8 cellular contexts compared by ENCODE assay signal in the genomic region with DNA sequence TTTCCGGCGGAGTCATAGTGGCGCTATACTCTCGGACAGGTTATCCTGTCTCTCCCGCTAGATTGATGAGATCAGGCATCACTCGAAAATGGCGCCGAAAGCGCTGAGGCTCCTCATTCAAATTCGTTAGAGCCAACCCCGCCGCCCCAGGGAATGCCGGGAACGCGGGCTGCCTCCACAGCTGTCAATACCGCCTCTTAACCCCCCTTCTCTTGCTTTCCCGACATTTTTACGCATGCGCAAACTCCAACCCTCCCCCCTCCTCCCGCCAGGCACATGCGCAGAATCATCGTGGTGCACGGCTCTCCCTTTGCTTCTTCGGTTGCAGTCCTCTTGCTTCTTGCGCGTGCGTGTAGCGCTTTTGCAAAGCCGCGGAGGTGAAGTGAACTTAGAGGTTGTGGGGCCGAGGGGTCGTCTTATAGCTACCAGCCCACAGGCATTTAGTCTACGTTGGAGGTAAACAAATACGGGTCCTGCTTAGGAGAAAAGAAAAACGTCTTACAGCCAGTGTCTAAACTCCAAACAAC.
A peak's percentile ranks its signal among the peaks of the same experiment; 100 is the strongest.
DNase-seq lines count a peak whose midpoint lies in the region; ATAC-seq and TF ChIP-seq lines count a peak whose summit lies in the region.

No MANE protein-coding gene starts in this region.

- DNase-seq in AG09309 (ENCODE audit: low read depth) (peak; percentile 95), NCI-H226 (peak; percentile 97), activated B cell treated with CpG ODN at 0.5 μM for 24 hours (peak; percentile 95), immature natural killer cell (peak; percentile 99), smooth muscle cell (lab: John Stamatoyannopoulos, UW; ENCODE audit: unreplicated experiment) (peak; percentile 96)
- DNase-seq in central memory CD4-positive, alpha-beta T cell = peak; percentile 99

- no peaks in the 10 kb centered on the region for H3K36me3 ChIP-seq in smooth muscle cell (ENCODE audit: low read depth)

- peak overlapping the region; percentile 100 for H3K27ac Mint-ChIP-seq in activated B cell treated with CpG ODN at 0.5 μM for 24 hours
- peak overlapping the region; percentile 90 to 97 (median 92) for H3K27ac Mint-ChIP-seq in immature natural killer cell

- peaks cover 63% of the 10 kb centered on the region for H3K4me1 Mint-ChIP-seq in activated B cell treated with CpG ODN at 0.5 μM for 24 hours
- H3K4me1 Mint-ChIP-seq in immature natural killer cell = peaks cover 53 to 69% of the 10 kb centered on the region in 2 donors

- H3K27me3 ChIP-seq in smooth muscle cell (ENCODE audit: low read depth) = no peaks in the 10 kb centered on the region

- peak overlapping the region; percentile 74 for H3K9ac ChIP-seq in smooth muscle cell (ENCODE audit: low read depth)

- H2AFZ ChIP-seq in smooth muscle cell (ENCODE audit: low read depth) = peak overlapping the region; percentile 91

- no peaks in the 10 kb centered on the region for H3F3A ChIP-seq in smooth muscle cell (ENCODE audit: low read depth)

- intact Hi-C loops in activated B cell treated with CpG ODN at 0.5 μM for 24 hours (cut with micrococcal nuclease) = loop anchor here (1.0 to 10.0 kb wide), 14 partner anchors 24 to 993 kb away; a partner anchor contains a TSS

- peak overlapping the region; percentile 88 for H3K4me3 ChIP-seq in AG09309 (ENCODE audit: control insufficient read depth, low read depth, low read length)
- peak overlapping the region; percentile 84 for H3K4me3 ChIP-seq in smooth muscle cell

- H3K27ac ChIP-seq in smooth muscle cell (ENCODE audit: low read depth) = peak overlapping the region; percentile 46

- H3K4me3 Mint-ChIP-seq in activated B cell treated with CpG ODN at 0.5 μM for 24 hours (peak overlapping the region; percentile 100), immature natural killer cell (peak overlapping the region; percentile 96 to 99 (median 97))

- TF ChIP-seq CTCF in AG09309 (IDR thresholded peaks at IDR 0.05; ENCODE audit: control insufficient read depth, insufficient read depth, low read depth, low read length, missing control alignments) = no peak
- TF ChIP-seq CTCF in activated B cell treated with CpG ODN at 0.5 μM for 24 hours (IDR thresholded peaks at IDR 0.05) = no peak
- no peak for TF ChIP-seq CTCF in smooth muscle cell (IDR thresholded peaks at IDR 0.05; ENCODE audit: borderline replicate concordance, insufficient read depth, poor library complexity, severe bottlenecking)

- no peaks in the 10 kb centered on the region for H3K9me3 ChIP-seq in smooth muscle cell (replicated peaks; ENCODE audit: low read depth)

- no peaks in the 10 kb centered on the region for H3K9me3 Mint-ChIP-seq in activated B cell treated with CpG ODN at 0.5 μM for 24 hours
- H3K9me3 Mint-ChIP-seq in immature natural killer cell = peaks cover 0 to 3% (median 0%) of the 10 kb centered on the region in 6 donors

- H3K36me3 Mint-ChIP-seq in activated B cell treated with CpG ODN at 0.5 μM for 24 hours (ENCODE audit: low read depth) (peaks cover 37% of the 10 kb centered on the region), immature natural killer cell (no peaks in the 10 kb centered on the region)

- H4K20me1 ChIP-seq in smooth muscle cell (ENCODE audit: low read depth) = no peaks in the 10 kb centered on the region

- peak overlapping the region; percentile 95 for H3K4me2 ChIP-seq in smooth muscle cell

- CTCF ChIA-PET in activated B cell treated with CpG ODN at 0.5 μM for 24 hours (lab: Charles Lee) = interaction anchor here (0.7 to 6.5 kb wide), 14 partner anchors 22 to 833 kb away, joined by 3 to 42 read pairs (median 4); a partner anchor contains a TSS

- peak; percentile 74 for ATAC-seq in GM19023 (IDR thresholded peaks at IDR 0.05; ENCODE audit: unreplicated experiment)
- ATAC-seq in HG03196 (IDR thresholded peaks at IDR 0.05; ENCODE audit: unreplicated experiment) = peak; percentile 74
- peak; percentile 73 for ATAC-seq in activated B cell treated with CpG ODN at 0.5 μM for 24 hours (ENCODE audit: low read depth)

- H3K27me3 Mint-ChIP-seq in activated B cell treated with CpG ODN at 0.5 μM for 24 hours (no peaks in the 10 kb centered on the region), immature natural killer cell (ENCODE audit: low read depth in 3 of 3) (peaks cover 24 to 26% (median 26%) of the 10 kb centered on the region in 3 donors)

- H3K4me1 ChIP-seq in smooth muscle cell (ENCODE audit: low read depth) = peaks cover 15% of the 10 kb centered on the region

- POLR2A ChIA-PET in activated B cell treated with CpG ODN at 0.5 μM for 24 hours (lab: Charles Lee) = interaction anchor here (0.7 to 27.6 kb wide), 43 partner anchors 9 to 833 kb away, joined by 3 to 1044 read pairs (median 5); a partner anchor contains a TSS

- H3K79me2 ChIP-seq in smooth muscle cell (ENCODE audit: low read depth) = peaks cover 43% of the 10 kb centered on the region

- 1% methylated on average over 35 of the region's 35 CpGs for WGBS in smooth muscle cell (ENCODE audit: low lambda C conversion rate)

Comparison
In these comparisons a context has a peak if more than half of its experiments do, and no peak if none do; other contexts are left out.
1. Peak in every context shown above with its lines: DNase-seq, ATAC-seq, H3K4me3 ChIP-seq and H3K27ac ChIP-seq.